1 cellular context compared by ENCODE assay signal in the genomic region with DNA sequence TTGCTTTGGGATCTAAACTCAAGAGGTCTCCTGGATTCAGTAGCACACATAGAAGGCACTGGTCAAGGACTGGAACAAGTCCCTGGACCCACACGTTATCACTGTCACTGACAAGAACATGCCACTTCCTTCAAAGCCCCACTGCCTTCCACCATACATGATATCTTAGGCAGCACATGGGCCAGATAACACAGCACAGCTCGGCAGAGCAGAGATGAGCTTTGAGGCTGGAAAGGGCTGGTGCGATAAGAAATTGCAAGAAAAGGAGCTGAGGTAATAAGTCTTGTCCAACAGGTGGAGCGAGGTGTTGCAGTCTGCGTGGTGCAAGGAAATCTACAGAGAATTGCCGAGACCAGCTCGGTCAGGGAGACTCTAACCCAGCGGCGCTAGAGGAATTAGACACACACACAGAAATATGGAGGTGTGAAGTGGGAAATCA.
TF ChIP-seq lines count a peak whose summit lies in the region.

No MANE protein-coding gene starts in this region.

TF ChIP-seq in K562, 482 proteins besides CTCF, POLR2A, EP300 and RAD21 (continued from another document and continues in another):
- TF ChIP-seq, protein P1, sequence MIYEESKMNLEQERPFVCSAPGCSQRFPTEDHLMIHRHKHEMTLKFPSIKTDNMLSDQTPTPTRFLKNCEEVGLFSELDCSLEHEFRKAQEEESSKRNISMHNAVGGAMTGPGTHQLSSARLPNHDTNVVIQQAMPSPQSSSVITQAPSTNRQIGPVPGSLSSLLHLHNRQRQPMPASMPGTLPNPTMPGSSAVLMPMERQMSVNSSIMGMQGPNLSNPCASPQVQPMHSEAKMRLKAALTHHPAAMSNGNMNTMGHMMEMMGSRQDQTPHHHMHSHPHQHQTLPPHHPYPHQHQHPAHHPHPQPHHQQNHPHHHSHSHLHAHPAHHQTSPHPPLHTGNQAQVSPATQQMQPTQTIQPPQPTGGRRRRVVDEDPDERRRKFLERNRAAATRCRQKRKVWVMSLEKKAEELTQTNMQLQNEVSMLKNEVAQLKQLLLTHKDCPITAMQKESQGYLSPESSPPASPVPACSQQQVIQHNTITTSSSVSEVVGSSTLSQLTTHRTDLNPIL (CRISPR knock-in tag; IDR thresholded peaks at IDR 0.05) = no peak
- TF ChIP-seq SETDB1 (IDR thresholded peaks at IDR 0.05; ENCODE audit: low read length) (no peak), CREB3 (tag; conservative IDR thresholded peaks at IDR 0.05; ENCODE audit: low read depth) (no peak), XRCC3 (IDR thresholded peaks at IDR 0.05) (no peak), LCOR (CRISPR knock-in tag; IDR thresholded peaks at IDR 0.05) (peak; percentile 85), NRF1 (conservative IDR thresholded peaks at IDR 0.05 in 1 of 2, IDR thresholded peaks at IDR 0.05 in 1 of 2) (no peak; a peak in 1 of 4 replicates), ZNF778 (CRISPR knock-in tag; IDR thresholded peaks at IDR 0.05) (no peak), HNRNPK (IDR thresholded peaks at IDR 0.05; ENCODE audit: low read depth, low read length, poor library complexity, severe bottlenecking) (no peak), HNRNPL (IDR thresholded peaks at IDR 0.05; ENCODE audit: low read depth, low read length) (no peak), RHOXF2B (CRISPR knock-in tag; conservative IDR thresholded peaks at IDR 0.05) (no peak), NR3C1 (CRISPR knock-in tag; IDR thresholded peaks at IDR 0.05) (no peak), DMBX1 (CRISPR knock-in tag; IDR thresholded peaks at IDR 0.05; ENCODE audit: borderline replicate concordance) (peak; percentile 91), MTF1 (CRISPR knock-in tag; IDR thresholded peaks at IDR 0.05; ENCODE audit: borderline replicate concordance) (no peak), NR2C2 (CRISPR knock-in tag; IDR thresholded peaks at IDR 0.05) (no peak), NR2C2 (tag; IDR thresholded peaks at IDR 0.05) (no peak), GTF2A2 (tag; IDR thresholded peaks at IDR 0.05) (no peak), ZNF766 (CRISPR knock-in tag; conservative IDR thresholded peaks at IDR 0.05) (peak; percentile 90), ATF7 (IDR thresholded peaks at IDR 0.05) (peak; percentile 75; the same call in 1 of the 2 replicates), ZNF41 (CRISPR knock-in tag; conservative IDR thresholded peaks at IDR 0.05) (no peak), SOX6 (IDR thresholded peaks at IDR 0.05) (peak; percentile 96), BDP1 (IDR thresholded peaks at IDR 0.05; ENCODE audit: insufficient read depth, insufficient read length) (no peak), ZNF764 (CRISPR knock-in tag; IDR thresholded peaks at IDR 0.05; ENCODE audit: low read depth) (no peak), TAF15 (IDR thresholded peaks at IDR 0.05; ENCODE audit: low read depth, low read length) (no peak), RBM14 (IDR thresholded peaks at IDR 0.05; ENCODE audit: borderline replicate concordance, insufficient read depth, low read depth, low read length) (no peak), TOE1 (IDR thresholded peaks at IDR 0.05; ENCODE audit: borderline replicate concordance) (0 out of 2 replicates have a peak, but pooled peaks have one; percentile 38), TOE1 (CRISPR knock-in tag; IDR thresholded peaks at IDR 0.05; ENCODE audit: borderline replicate concordance, low read depth) (no peak), CREM (IDR thresholded peaks at IDR 0.05; ENCODE audit: low read depth) (peak; percentile 77), MYC (IDR thresholded peaks at IDR 0.05; ENCODE audit: low read depth, low read length) (peak; percentile 79), MYC (CRISPR knock-in tag; IDR thresholded peaks at IDR 0.05; ENCODE audit: borderline replicate concordance, low read depth) (no peak), HINFP (tag; conservative IDR thresholded peaks at IDR 0.05; ENCODE audit: low read depth) (no peak), PPARD (CRISPR knock-in tag; IDR thresholded peaks at IDR 0.05) (no peak), ZFPM2 (CRISPR knock-in tag; IDR thresholded peaks at IDR 0.05) (no peak), SRSF1 (IDR thresholded peaks at IDR 0.05; ENCODE audit: low read depth, low read length) (no peak), ZNF436 (CRISPR knock-in tag; IDR thresholded peaks at IDR 0.05) (no peak), ARID2 (IDR thresholded peaks at IDR 0.05) (no peak), L3MBTL2 (IDR thresholded peaks at IDR 0.05) (peak; percentile 84), MCM5 (IDR thresholded peaks at IDR 0.05; ENCODE audit: low read depth) (no peak), CCNT2 (IDR thresholded peaks at IDR 0.05; ENCODE audit: borderline replicate concordance, extremely low read depth, insufficient read length, low read depth, low read length) (peak; percentile 85), ESRRB (CRISPR knock-in tag; IDR thresholded peaks at IDR 0.05; ENCODE audit: borderline replicate concordance) (no peak), ZNF217 (CRISPR knock-in tag; IDR thresholded peaks at IDR 0.05) (no peak), MAFG (tag; conservative IDR thresholded peaks at IDR 0.05) (no peak), ZNF77 (CRISPR knock-in tag; IDR thresholded peaks at IDR 0.05) (no peak), NKRF (IDR thresholded peaks at IDR 0.05; ENCODE audit: borderline replicate concordance) (no peak), ZNF224 (CRISPR knock-in tag; IDR thresholded peaks at IDR 0.05) (no peak), NFE2L1 (tag; IDR thresholded peaks at IDR 0.05; ENCODE audit: borderline replicate concordance, low read depth) (no peak), MECOM (CRISPR knock-in tag; IDR thresholded peaks at IDR 0.05) (peak; percentile 96), STAT5B (CRISPR knock-in tag; IDR thresholded peaks at IDR 0.05) (no peak), EZH2 (IDR thresholded peaks at IDR 0.05; ENCODE audit: borderline replicate concordance, low read depth, low read length) (no peak; the same call in 1 of the 2 replicates), TAL1 (IDR thresholded peaks at IDR 0.05) (peak; percentile 99)
- TF ChIP-seq, protein P2, sequence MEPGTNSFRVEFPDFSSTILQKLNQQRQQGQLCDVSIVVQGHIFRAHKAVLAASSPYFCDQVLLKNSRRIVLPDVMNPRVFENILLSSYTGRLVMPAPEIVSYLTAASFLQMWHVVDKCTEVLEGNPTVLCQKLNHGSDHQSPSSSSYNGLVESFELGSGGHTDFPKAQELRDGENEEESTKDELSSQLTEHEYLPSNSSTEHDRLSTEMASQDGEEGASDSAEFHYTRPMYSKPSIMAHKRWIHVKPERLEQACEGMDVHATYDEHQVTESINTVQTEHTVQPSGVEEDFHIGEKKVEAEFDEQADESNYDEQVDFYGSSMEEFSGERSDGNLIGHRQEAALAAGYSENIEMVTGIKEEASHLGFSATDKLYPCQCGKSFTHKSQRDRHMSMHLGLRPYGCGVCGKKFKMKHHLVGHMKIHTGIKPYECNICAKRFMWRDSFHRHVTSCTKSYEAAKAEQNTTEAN (CRISPR knock-in tag; IDR thresholded peaks at IDR 0.05) = no peak
- TF ChIP-seq, protein P3, sequence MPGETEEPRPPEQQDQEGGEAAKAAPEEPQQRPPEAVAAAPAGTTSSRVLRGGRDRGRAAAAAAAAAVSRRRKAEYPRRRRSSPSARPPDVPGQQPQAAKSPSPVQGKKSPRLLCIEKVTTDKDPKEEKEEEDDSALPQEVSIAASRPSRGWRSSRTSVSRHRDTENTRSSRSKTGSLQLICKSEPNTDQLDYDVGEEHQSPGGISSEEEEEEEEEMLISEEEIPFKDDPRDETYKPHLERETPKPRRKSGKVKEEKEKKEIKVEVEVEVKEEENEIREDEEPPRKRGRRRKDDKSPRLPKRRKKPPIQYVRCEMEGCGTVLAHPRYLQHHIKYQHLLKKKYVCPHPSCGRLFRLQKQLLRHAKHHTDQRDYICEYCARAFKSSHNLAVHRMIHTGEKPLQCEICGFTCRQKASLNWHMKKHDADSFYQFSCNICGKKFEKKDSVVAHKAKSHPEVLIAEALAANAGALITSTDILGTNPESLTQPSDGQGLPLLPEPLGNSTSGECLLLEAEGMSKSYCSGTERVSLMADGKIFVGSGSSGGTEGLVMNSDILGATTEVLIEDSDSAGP (CRISPR knock-in tag; IDR thresholded peaks at IDR 0.05) = no peak
- TF ChIP-seq, protein P4, sequence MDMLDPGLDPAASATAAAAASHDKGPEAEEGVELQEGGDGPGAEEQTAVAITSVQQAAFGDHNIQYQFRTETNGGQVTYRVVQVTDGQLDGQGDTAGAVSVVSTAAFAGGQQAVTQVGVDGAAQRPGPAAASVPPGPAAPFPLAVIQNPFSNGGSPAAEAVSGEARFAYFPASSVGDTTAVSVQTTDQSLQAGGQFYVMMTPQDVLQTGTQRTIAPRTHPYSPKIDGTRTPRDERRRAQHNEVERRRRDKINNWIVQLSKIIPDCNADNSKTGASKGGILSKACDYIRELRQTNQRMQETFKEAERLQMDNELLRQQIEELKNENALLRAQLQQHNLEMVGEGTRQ (CRISPR knock-in tag; IDR thresholded peaks at IDR 0.05) = no peak
- TF ChIP-seq, protein P5, sequence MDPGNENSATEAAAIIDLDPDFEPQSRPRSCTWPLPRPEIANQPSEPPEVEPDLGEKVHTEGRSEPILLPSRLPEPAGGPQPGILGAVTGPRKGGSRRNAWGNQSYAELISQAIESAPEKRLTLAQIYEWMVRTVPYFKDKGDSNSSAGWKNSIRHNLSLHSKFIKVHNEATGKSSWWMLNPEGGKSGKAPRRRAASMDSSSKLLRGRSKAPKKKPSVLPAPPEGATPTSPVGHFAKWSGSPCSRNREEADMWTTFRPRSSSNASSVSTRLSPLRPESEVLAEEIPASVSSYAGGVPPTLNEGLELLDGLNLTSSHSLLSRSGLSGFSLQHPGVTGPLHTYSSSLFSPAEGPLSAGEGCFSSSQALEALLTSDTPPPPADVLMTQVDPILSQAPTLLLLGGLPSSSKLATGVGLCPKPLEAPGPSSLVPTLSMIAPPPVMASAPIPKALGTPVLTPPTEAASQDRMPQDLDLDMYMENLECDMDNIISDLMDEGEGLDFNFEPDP (CRISPR knock-in tag; IDR thresholded peaks at IDR 0.05) = no peak
- TF ChIP-seq, protein P6, sequence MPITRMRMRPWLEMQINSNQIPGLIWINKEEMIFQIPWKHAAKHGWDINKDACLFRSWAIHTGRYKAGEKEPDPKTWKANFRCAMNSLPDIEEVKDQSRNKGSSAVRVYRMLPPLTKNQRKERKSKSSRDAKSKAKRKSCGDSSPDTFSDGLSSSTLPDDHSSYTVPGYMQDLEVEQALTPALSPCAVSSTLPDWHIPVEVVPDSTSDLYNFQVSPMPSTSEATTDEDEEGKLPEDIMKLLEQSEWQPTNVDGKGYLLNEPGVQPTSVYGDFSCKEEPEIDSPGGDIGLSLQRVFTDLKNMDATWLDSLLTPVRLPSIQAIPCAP (CRISPR knock-in tag; IDR thresholded peaks at IDR 0.05; ENCODE audit: borderline replicate concordance) = no peak
- TF ChIP-seq, protein P7, sequence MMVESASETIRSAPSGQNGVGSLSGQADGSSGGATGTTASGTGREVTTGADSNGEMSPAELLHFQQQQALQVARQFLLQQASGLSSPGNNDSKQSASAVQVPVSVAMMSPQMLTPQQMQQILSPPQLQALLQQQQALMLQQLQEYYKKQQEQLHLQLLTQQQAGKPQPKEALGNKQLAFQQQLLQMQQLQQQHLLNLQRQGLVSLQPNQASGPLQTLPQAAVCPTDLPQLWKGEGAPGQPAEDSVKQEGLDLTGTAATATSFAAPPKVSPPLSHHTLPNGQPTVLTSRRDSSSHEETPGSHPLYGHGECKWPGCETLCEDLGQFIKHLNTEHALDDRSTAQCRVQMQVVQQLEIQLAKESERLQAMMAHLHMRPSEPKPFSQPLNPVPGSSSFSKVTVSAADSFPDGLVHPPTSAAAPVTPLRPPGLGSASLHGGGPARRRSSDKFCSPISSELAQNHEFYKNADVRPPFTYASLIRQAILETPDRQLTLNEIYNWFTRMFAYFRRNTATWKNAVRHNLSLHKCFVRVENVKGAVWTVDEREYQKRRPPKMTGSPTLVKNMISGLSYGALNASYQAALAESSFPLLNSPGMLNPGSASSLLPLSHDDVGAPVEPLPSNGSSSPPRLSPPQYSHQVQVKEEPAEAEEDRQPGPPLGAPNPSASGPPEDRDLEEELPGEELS (CRISPR knock-in tag; IDR thresholded peaks at IDR 0.05; ENCODE audit: borderline replicate concordance) = no peak
- TF ChIP-seq, protein P8, sequence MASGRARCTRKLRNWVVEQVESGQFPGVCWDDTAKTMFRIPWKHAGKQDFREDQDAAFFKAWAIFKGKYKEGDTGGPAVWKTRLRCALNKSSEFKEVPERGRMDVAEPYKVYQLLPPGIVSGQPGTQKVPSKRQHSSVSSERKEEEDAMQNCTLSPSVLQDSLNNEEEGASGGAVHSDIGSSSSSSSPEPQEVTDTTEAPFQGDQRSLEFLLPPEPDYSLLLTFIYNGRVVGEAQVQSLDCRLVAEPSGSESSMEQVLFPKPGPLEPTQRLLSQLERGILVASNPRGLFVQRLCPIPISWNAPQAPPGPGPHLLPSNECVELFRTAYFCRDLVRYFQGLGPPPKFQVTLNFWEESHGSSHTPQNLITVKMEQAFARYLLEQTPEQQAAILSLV (tag; IDR thresholded peaks at IDR 0.05) = no peak
